34 cellular contexts compared by ENCODE assay signal in genomic region chr9:37564931-37565330, GRCh38.
"Had no signal": no experiment of that assay in that cellular context is flagged by ENCODE, and none has a peak within 500 bp of the region (broad histone marks: within the 10 kb centered on the region; RNA-seq: fewer than 3 reads in every experiment).

No MANE protein-coding gene starts in this region.

- ATAC-seq: activated CD4-positive, CD25-positive, alpha-beta regulatory T cell treated with anti-CD3 and anti-CD28 coated beads, Interleukin-2, amount 50 U/mL, for 24 hours had no signal

- H3K4me1 ChIP-seq: adrenal gland, colonic mucosa, left ventricle myocardium inferior, prostate gland, sigmoid colon, vagina had no signal

- H3K27ac ChIP-seq: adrenal gland, cardiac muscle cell, colonic mucosa, left ventricle myocardium inferior, neutrophil, ovary, prostate gland, sigmoid colon, thoracic aorta, vagina, VCaP had no signal

- H3K4me1 Mint-ChIP-seq: activated naive CD8-positive, alpha-beta T cell treated with anti-CD3 and anti-CD28 coated beads for 36 hours had no signal

- FAIRE-seq: frontal cortex, islet of Langerhans, small intestine, TTC549 had no signal

- H3K27me3 Mint-ChIP-seq: activated naive CD8-positive, alpha-beta T cell treated with anti-CD3 and anti-CD28 coated beads for 36 hours; brain; type B pancreatic cell had no signal

- DNase-seq: activated CD4-positive, alpha-beta T cell treated with anti-CD3 and anti-CD28 coated beads for 48 hours; activated CD4-positive, alpha-beta T cell treated with anti-CD3 and anti-CD28 coated beads, Interleukin-2, amount 50 U/mL, for 48 hours; activated CD8-positive, alpha-beta memory T cell treated with anti-CD3 and anti-CD28 coated beads for 24 hours; activated effector memory CD4-positive, alpha-beta T cell treated with Interleukin-2 at 50 U/mL for 16 hours; activated naive CD4-positive, alpha-beta T cell treated with anti-CD3 and anti-CD28 coated beads for 36 hours; activated naive CD8-positive, alpha-beta T cell treated with anti-CD3 and anti-CD28 coated beads for 36 hours; adrenal gland; aorta; cerebellar nuclear complex; colonic mucosa; effector CD8-positive, alpha-beta T cell; left ventricle myocardium inferior; nephron progenitor cell; ovary; sigmoid colon; small intestine; stimulated activated CD4-positive, alpha-beta T cell treated with anti-CD3 and anti-CD28 coated beads, Interleukin-4, amount 100 ng/mL, for 4 hours; stimulated activated CD8-positive, alpha-beta memory T cell treated with anti-CD3 and anti-CD28 coated beads, Interleukin-4, amount 100 ng/mL, for 48 hours; stimulated activated naive CD4-positive, alpha-beta T cell treated with Interleukin-2 at 50 U/mL for 16 hours; T-helper 9 cell had no signal

- H3K4me3 ChIP-seq: adrenal gland, cardiac muscle cell, colonic mucosa, left ventricle myocardium inferior, lung, ovary, prostate gland, sigmoid colon, thoracic aorta, vagina had no signal

- H3K27me3 ChIP-seq: adrenal gland, cardiac muscle cell, colonic mucosa, neutrophil, ovary, sigmoid colon, vagina had no signal

- H3K9me3 ChIP-seq: adrenal gland, colonic mucosa, left ventricle myocardium inferior, neutrophil, ovary, prostate gland, thoracic aorta, vagina had no signal

- H3K4me3 Mint-ChIP-seq: activated naive CD4-positive, alpha-beta T cell treated with anti-CD3 and anti-CD28 coated beads for 36 hours; activated naive CD8-positive, alpha-beta T cell treated with anti-CD3 and anti-CD28 coated beads for 36 hours; brain; nephron progenitor cell; T-helper 1 cell treated with Interleukin-12 subunit alpha and Interleukin-12 subunit beta and Interleukin-4 antibody, amounts not matched to agents 30 μg/mL and 1 μg/mL, for 36 hours; type B pancreatic cell had no signal

- H3K36me3 ChIP-seq: adrenal gland, cardiac muscle cell, colonic mucosa, neutrophil, ovary, prostate gland, sigmoid colon, thoracic aorta, vagina had no signal

- H3K27ac Mint-ChIP-seq: activated naive CD4-positive, alpha-beta T cell treated with anti-CD3 and anti-CD28 coated beads for 36 hours; activated naive CD8-positive, alpha-beta T cell treated with anti-CD3 and anti-CD28 coated beads for 36 hours; brain; nephron progenitor cell; T-helper 1 cell treated with Interleukin-12 subunit alpha and Interleukin-12 subunit beta and Interleukin-4 antibody, amounts not matched to agents 30 μg/mL and 1 μg/mL, for 36 hours; type B pancreatic cell had no signal
